In the genomic region with DNA sequence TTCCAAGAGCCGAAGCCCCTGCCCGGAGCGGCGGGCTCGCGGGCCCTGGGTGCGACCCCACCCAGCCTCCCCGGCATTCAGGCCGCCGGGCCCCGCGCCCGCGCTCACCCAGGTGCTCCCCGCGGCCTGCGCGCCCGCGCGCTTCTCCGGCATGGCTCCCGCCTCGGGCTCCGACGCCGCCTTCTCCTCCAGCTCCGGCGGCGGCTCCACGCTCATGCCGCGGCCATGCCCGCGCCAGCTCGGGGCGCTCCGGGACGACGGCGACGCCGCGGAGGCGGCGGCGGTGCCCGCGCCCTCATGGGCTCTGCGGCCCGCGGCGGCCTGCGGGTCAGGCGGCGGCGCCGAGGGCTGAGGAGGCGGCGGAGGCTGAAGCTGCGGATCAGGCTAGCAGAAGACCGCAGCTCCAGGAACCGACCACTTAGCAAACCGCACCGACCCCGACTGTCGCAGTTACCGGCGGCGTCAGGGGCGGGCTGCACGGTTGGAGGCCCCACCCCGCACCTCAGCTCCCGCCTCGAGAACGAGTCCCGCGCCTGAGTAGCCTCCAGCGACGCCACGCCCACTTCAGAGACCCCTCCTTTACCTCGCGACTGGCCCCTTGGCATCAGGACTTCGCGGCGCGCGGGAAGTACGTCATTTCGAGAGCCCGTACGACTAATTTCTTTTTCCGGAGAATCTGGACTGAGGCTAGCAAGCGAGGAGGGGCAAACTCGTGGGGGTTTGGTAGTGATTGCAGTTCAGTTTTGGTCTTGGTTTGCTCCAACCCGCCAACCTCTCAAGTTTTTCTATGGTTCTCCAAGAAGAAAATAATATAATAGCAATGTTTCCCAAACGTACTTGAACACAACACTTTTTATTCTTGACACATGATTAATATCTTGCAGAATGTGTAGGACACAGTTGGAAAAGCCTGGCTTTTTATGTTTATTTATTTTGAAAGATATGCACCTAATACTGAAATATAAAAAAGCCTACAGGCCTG, we compare ENCODE assay signal across 8 cellular contexts. TPM values are rescaled to one million over a fixed set of nuclear protein-coding genes. Genes with fewer than 3 reads are reported as not detected.
DNase-seq lines count a peak whose midpoint lies in the region; ATAC-seq, FAIRE-seq and TF ChIP-seq lines count a peak whose summit lies in the region.
"Not testable (repeated sequence)": the region's sequence is repeated elsewhere in the genome, so short reads cannot be mapped to it uniquely, and the experiment has no call there.

No MANE protein-coding gene starts in this region.

- H3K9ac ChIP-seq in KMS-11, result peak overlapping the region; percentile 23; the same call in 1 of the 2 replicates

- ATAC-seq in GM21786 (IDR thresholded peaks at IDR 0.05; ENCODE audit: unreplicated experiment) (peak; percentile 84), naive B cell (ENCODE audit: low read depth in 2 of 2) (peak; percentile 91 to 92)

- intact Hi-C loops in activated T-helper 1 cell treated with anti-CD3 and anti-CD28 coated beads, Interleukin-12 subunit alpha, Interleukin-12 subunit beta, Interleukin-2, Interleukin-4 antibody, amounts not matched to agents 30 ng/mL and 10 ng/mL and 1 ng/mL, durations not matched to agents 14 hours and 24 hours and 36 hours (cut with micrococcal nuclease), result loop anchor here (2.0 to 5.0 kb wide), 2 partner anchors 25 to 156 kb away; partner anchors contain the start of gene CTSV

- H3K27ac ChIP-seq in KMS-11, result peak overlapping the region; percentile 56

- peaks cover 25% of the 10 kb centered on the region; the same call in 1 of the 2 replicates for H3K79me2 ChIP-seq in KMS-11 (ENCODE audit: insufficient read depth, low read depth)

- H3K9me3 Mint-ChIP-seq in activated T-helper 1 cell treated with anti-CD3 and anti-CD28 coated beads, Interleukin-12 subunit alpha, Interleukin-12 subunit beta, Interleukin-2, Interleukin-4 antibody, amounts not matched to agents 30 ng/mL and 10 ng/mL and 1 ng/mL, durations not matched to agents 14 hours and 24 hours and 36 hours; naive B cell: not testable (repeated sequence)

- not testable (repeated sequence) for H4K20me1 ChIP-seq in KMS-11 (ENCODE audit: insufficient read depth)

- not testable (repeated sequence) for H3K27me3 Mint-ChIP-seq in activated T-helper 1 cell treated with anti-CD3 and anti-CD28 coated beads, Interleukin-12 subunit alpha, Interleukin-12 subunit beta, Interleukin-2, Interleukin-4 antibody, amounts not matched to agents 30 ng/mL and 10 ng/mL and 1 ng/mL, durations not matched to agents 14 hours and 24 hours and 36 hours (ENCODE audit: insufficient read depth); naive B cell

- not testable (repeated sequence) for H3K36me3 ChIP-seq in KMS-11 (ENCODE audit: insufficient read depth)

- FAIRE-seq in RCC 7860 (lab: Jason Lieb, UNC), result peak; percentile 82

- H3K36me3 Mint-ChIP-seq in activated T-helper 1 cell treated with anti-CD3 and anti-CD28 coated beads, Interleukin-12 subunit alpha, Interleukin-12 subunit beta, Interleukin-2, Interleukin-4 antibody, amounts not matched to agents 30 ng/mL and 10 ng/mL and 1 ng/mL, durations not matched to agents 14 hours and 24 hours and 36 hours (ENCODE audit: low read depth); naive B cell: not testable (repeated sequence)

- not testable (repeated sequence) for H3K27me3 ChIP-seq in KMS-11 (ENCODE audit: insufficient read depth, low read depth)

- H3K4me3 ChIP-seq in KMS-11 (IDR thresholded peaks at IDR 0.05; ENCODE audit: insufficient read depth, low read depth, low read length), result not testable (repeated sequence)

- DNase-seq in DMS53 treated with DMSO at 0.1 percent for 48 hours (lab: John Stamatoyannopoulos, UW; ENCODE audit: unreplicated experiment) (peak; percentile 35), RCC 7860 (ENCODE audit: low spot score) (peak; percentile 69), fibroblast of gingiva (ENCODE audit: low read depth) (peak; percentile 62), naive B cell (peak; percentile 75)
- peak; percentile 76 for DNase-seq in activated T-helper 1 cell treated with anti-CD3 and anti-CD28 coated beads, Interleukin-12 subunit alpha, Interleukin-12 subunit beta, Interleukin-2, Interleukin-4 antibody, amounts not matched to agents 30 ng/mL and 10 ng/mL and 1 ng/mL, durations not matched to agents 14 hours and 24 hours and 36 hours (ENCODE audit: low spot score)
- peak; percentile 56 to 70 for DNase-seq in stimulated activated CD8-positive, alpha-beta memory T cell treated with anti-CD3 and anti-CD28 coated beads, Interleukin-7, amount 100 ng/mL, for 48 hours (ENCODE audit: extremely low read depth in 1 of 2, low read depth in 1 of 2)

- H2AFZ ChIP-seq in KMS-11 (ENCODE audit: low read depth), result peak overlapping the region; percentile 57; the same call in 1 of the 2 replicates

- peak overlapping the region; percentile 90 for H3K4me3 Mint-ChIP-seq in activated T-helper 1 cell treated with anti-CD3 and anti-CD28 coated beads, Interleukin-12 subunit alpha, Interleukin-12 subunit beta, Interleukin-2, Interleukin-4 antibody, amounts not matched to agents 30 ng/mL and 10 ng/mL and 1 ng/mL, durations not matched to agents 14 hours and 24 hours and 36 hours
- peak overlapping the region; percentile 85 to 98 (median 94) for H3K4me3 Mint-ChIP-seq in naive B cell

- peak overlapping the region; percentile 94 for H3K27ac Mint-ChIP-seq in activated T-helper 1 cell treated with anti-CD3 and anti-CD28 coated beads, Interleukin-12 subunit alpha, Interleukin-12 subunit beta, Interleukin-2, Interleukin-4 antibody, amounts not matched to agents 30 ng/mL and 10 ng/mL and 1 ng/mL, durations not matched to agents 14 hours and 24 hours and 36 hours
- H3K27ac Mint-ChIP-seq in naive B cell, result peak overlapping the region; percentile 72 to 99 (median 95)

- H3K4me1 ChIP-seq in KMS-11 (ENCODE audit: low read depth, poor library complexity, severe bottlenecking), result not testable (repeated sequence)

- H3K4me2 ChIP-seq in KMS-11, result peak overlapping the region; percentile 47

- TF ChIP-seq CTCF in KMS-11 (conservative IDR thresholded peaks at IDR 0.05; ENCODE audit: low read depth, low read length), result not testable (repeated sequence)

- H3K4me1 Mint-ChIP-seq in activated T-helper 1 cell treated with anti-CD3 and anti-CD28 coated beads, Interleukin-12 subunit alpha, Interleukin-12 subunit beta, Interleukin-2, Interleukin-4 antibody, amounts not matched to agents 30 ng/mL and 10 ng/mL and 1 ng/mL, durations not matched to agents 14 hours and 24 hours and 36 hours (ENCODE audit: low read depth), result not testable (repeated sequence)
- H3K4me1 Mint-ChIP-seq in naive B cell, result peaks cover 7 to 15% (median 10%) of the 10 kb centered on the region in 3 donors

RNA-seq across cellular contexts. Expression of gene CTSV, which starts 25.5 kb away (rescaled TPM):
- 0.24 and 0.31 TPM in 2 replicates for total RNA-seq in activated T-helper 1 cell treated with anti-CD3 and anti-CD28 coated beads, Interleukin-12 subunit alpha, Interleukin-12 subunit beta, Interleukin-2, Interleukin-4 antibody, amounts not matched to agents 30 ng/mL and 10 ng/mL and 1 ng/mL, durations not matched to agents 14 hours and 24 hours and 36 hours
- under 1 TPM in 1 of 6 donors, not detected in 5; 0.19 TPM for polyA plus RNA-seq in naive B cell (ENCODE audit: low read depth in 6 of 6)
